In genomic region chr1:27713869-27714513, GRCh38 we compare ENCODE assay signal across 1 cellular context.
TF ChIP-seq lines count a peak whose summit lies in the region.

No MANE protein-coding gene starts in this region.

TF ChIP-seq in H1, 55 proteins besides CTCF, POLR2A, EP300 and RAD21:
- TF ChIP-seq CHD1 (IDR thresholded peaks at IDR 0.05; ENCODE audit: low read depth, low read length) (no peak), CHD7 (IDR thresholded peaks at IDR 0.05; ENCODE audit: insufficient replicate concordance, low read length) (no peak), NRF1 (IDR thresholded peaks at IDR 0.05; ENCODE audit: low read depth, low read length) (no peak), KDM5A (IDR thresholded peaks at IDR 0.05; ENCODE audit: low read length) (no peak), SIRT6 (IDR thresholded peaks at IDR 0.05; ENCODE audit: low read length) (no peak), SP4 (IDR thresholded peaks at IDR 0.05; ENCODE audit: low read length) (no peak), SP2 (IDR thresholded peaks at IDR 0.05; ENCODE audit: low read length) (no peak)
